Comparison of ENCODE assay signal across 15 cellular contexts in genomic region chr13:74443623-74444022, GRCh38.
DNase-seq lines count a peak whose midpoint lies in the region; ATAC-seq and TF ChIP-seq lines count a peak whose summit lies in the region.
"Had no signal": no experiment of that assay in that cellular context is flagged by ENCODE, and none has a peak within 500 bp of the region (broad histone marks: within the 10 kb centered on the region; RNA-seq: fewer than 3 reads in every experiment).

No MANE protein-coding gene starts in this region.

- TF ChIP-seq CTCF in fibroblast of mammary gland (conservative IDR thresholded peaks at IDR 0.05; ENCODE audit: control insufficient read depth, insufficient read depth, low read depth, low read length) (no peak), retinal pigment epithelial cell (conservative IDR thresholded peaks at IDR 0.05; ENCODE audit: low read depth, low read length) (no peak)

- in situ Hi-C loops in GM23248 (cut with MboI) (no loop called here), ACHN (cut with HindIII; ENCODE audit: low pct_ligation_motif_present, low pct_unique_long_range_greater_than_20kb, low sequenced_read_pairs) (no loop called here)

- H3K27ac ChIP-seq in GM23248: peak overlapping the region; percentile 28; the same call in 1 of the 2 replicates
- H3K27ac ChIP-seq: KMS-11 had no signal

- no peaks in the 10 kb centered on the region for H3K79me2 ChIP-seq in GM23248 (ENCODE audit: insufficient read depth)

- H3K9me3 ChIP-seq in GM23248 (ENCODE audit: low read depth): no peaks in the 10 kb centered on the region

- no peak overlapping the region for H2AFZ ChIP-seq in GM23248

- H3K9me2 ChIP-seq in GM23248 (ENCODE audit: insufficient read depth): no peaks in the 10 kb centered on the region

- H3K4me1 ChIP-seq in GM23248 (ENCODE audit: insufficient read depth): peaks cover 22% of the 10 kb centered on the region
- H3K4me1 ChIP-seq: Caco-2 had no signal

- no peaks in the 10 kb centered on the region for H4K20me1 ChIP-seq in GM23248 (ENCODE audit: insufficient read depth)

- H3K36me3 ChIP-seq in GM23248 (ENCODE audit: low read depth): no peaks in the 10 kb centered on the region

- no peak overlapping the region for H3K9ac ChIP-seq in GM23248
- H3K9ac ChIP-seq: KMS-11 had no signal

- 0 out of 2 replicates have a peak overlapping the region, but pooled peaks have one; percentile 0 for H3K4me3 ChIP-seq in GM23248
- H3K4me3 ChIP-seq in fibroblast of mammary gland (ENCODE audit: control insufficient read depth, low read depth, low read length): no peak overlapping the region
- H3K4me3 ChIP-seq in retinal pigment epithelial cell (ENCODE audit: low read length): no peak overlapping the region

- no peaks in the 10 kb centered on the region for H3K27me3 ChIP-seq in GM23248 (replicated peaks; ENCODE audit: insufficient read depth)

- peak overlapping the region; percentile 32 for H3K4me2 ChIP-seq in GM23248 (ENCODE audit: unreplicated experiment)
- H3K4me2 ChIP-seq: KMS-11 had no signal

- 0% methylated on average over 1 of the region's 1 CpG for WGBS in GM23248 (ENCODE audit: low coverage in 1 of 2, low lambda C conversion rate in 2 of 2, missing lambda C conversion rate in 2 of 2), 2 experiments

- H3F3A ChIP-seq in GM23248 (ENCODE audit: insufficient read depth): peaks cover 19% of the 10 kb centered on the region

- peak; percentile 89 for ATAC-seq in SK-N-SH treated with all-trans-retinoic acid at 6 μM for 48 hours
- ATAC-seq in HG03135 (IDR thresholded peaks at IDR 0.05; ENCODE audit: unreplicated experiment): no peak
- ATAC-seq in HG02759 (IDR thresholded peaks at IDR 0.05; ENCODE audit: unreplicated experiment): no peak
- ATAC-seq: stimulated activated naive CD8-positive, alpha-beta T cell treated with anti-CD3 and anti-CD28 coated beads, Interleukin-15, Interleukin-2, amounts not matched to agents 100 U/mL and 50 U/mL, for 24 hours had no signal

- peak; percentile 85 for DNase-seq in GM23248
- peak; percentile 86 for DNase-seq in fibroblast of mammary gland (ENCODE audit: low read depth)
- DNase-seq in retinal pigment epithelial cell (ENCODE audit: low read depth): peak; percentile 75
- DNase-seq in ACHN: no peak
- DNase-seq in pons (ENCODE audit: low spot score): no peak
- DNase-seq: activated naive CD8-positive, alpha-beta T cell treated with anti-CD3 and anti-CD28 coated beads, Interleukin-2, amount 10 ng/mL, durations not matched to agents 7 days and 5 days; Caco-2; endodermal cell; immature natural killer cell; nephron progenitor cell; stimulated activated naive CD8-positive, alpha-beta T cell treated with anti-CD3 and anti-CD28 coated beads, Interleukin-15, Interleukin-2, amounts not matched to agents 100 U/mL and 50 U/mL, for 24 hours had no signal

TF ChIP-seq in SK-N-SH treated with all-trans-retinoic acid at 6 μM for 48 hours, 23 proteins besides CTCF, POLR2A, EP300 and RAD21:
- TF ChIP-seq SNAI2 (CRISPR knock-in tag; IDR thresholded peaks at IDR 0.05) (no peak), ISL1 (CRISPR knock-in tag; IDR thresholded peaks at IDR 0.05) (peak; percentile 24; the same call in 1 of the 2 replicates)

Comparison
In these comparisons a context has a peak if more than half of its experiments do, and no peak if none do; other contexts are left out.
1. DNase-seq: peak in GM23248 (single experiment), fibroblast of mammary gland (single experiment) and retinal pigment epithelial cell (single experiment); none in ACHN (single experiment) and pons (single experiment).